In the genomic region with DNA sequence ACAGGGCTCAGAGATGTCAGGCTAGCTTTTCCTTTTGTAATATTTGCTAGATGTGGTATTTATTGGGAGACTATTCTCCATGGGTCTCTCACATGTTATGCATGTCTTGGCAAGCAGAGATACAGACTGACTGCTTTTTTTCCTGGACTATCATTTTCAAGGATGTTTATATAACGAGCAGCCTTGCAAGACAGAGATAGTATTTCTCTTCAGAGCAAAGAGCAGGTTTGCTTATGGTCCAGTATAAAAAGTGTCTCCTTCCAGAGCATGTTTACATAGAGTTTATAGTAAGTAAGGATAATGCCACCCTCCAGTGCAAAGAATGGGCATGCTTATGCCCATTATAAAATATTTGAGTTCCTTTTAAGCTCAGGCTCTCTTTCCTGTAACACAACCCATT, we compare ENCODE assay signal across 27 cellular contexts. TPM values are rescaled to one million over a fixed set of nuclear protein-coding genes. Genes with fewer than 3 reads are reported as not detected.
DNase-seq lines count a peak whose midpoint lies in the region; ATAC-seq, FAIRE-seq and TF ChIP-seq lines count a peak whose summit lies in the region.
"Had no signal": no experiment of that assay in that cellular context is flagged by ENCODE, and none has a peak within 500 bp of the region (broad histone marks: within the 10 kb centered on the region; RNA-seq: fewer than 3 reads in every experiment).

No MANE protein-coding gene starts in this region.

- H3K4me2 ChIP-seq in A549, result peak overlapping the region; percentile 38; the same call in 2 of the 3 replicates

- POLR2A ChIA-PET in A549 (lab: Yijun Ruan, JAX), result no interaction called here

- TF ChIP-seq CTCF in A549 (IDR thresholded peaks at IDR 0.05) (no peak), HFFc6 (IDR thresholded peaks at IDR 0.05) (no peak)

- H3K27me3 Mint-ChIP-seq in HFFc6 (ENCODE audit: insufficient read depth), result no peaks in the 10 kb centered on the region
- H3K27me3 Mint-ChIP-seq: activated CD4-positive, alpha-beta memory T cell treated with anti-CD3 and anti-CD28 coated beads for 36 hours; IgD-negative memory B cell had no signal

- H3K36me3 Mint-ChIP-seq in HFFc6 (ENCODE audit: low read depth), result peaks cover 34% of the 10 kb centered on the region

- no peak overlapping the region for H3K27ac ChIP-seq in A549
- H3K27ac ChIP-seq: esophagus muscularis mucosa, heart left ventricle, HL-60, SK-N-MC, tibial artery had no signal

- no peaks in the 10 kb centered on the region for H3K9me3 ChIP-seq in A549
- H3K9me3 ChIP-seq: esophagus muscularis mucosa, heart left ventricle, right lobe of liver, tibial artery had no signal

- peaks cover 85% of the 10 kb centered on the region for H3K4me1 Mint-ChIP-seq in HFFc6 (ENCODE audit: low read depth)

- peaks cover 33% of the 10 kb centered on the region for H3K4me1 ChIP-seq in A549
- H3K4me1 ChIP-seq: tibial artery had no signal

- TF ChIP-seq POLR2A in A549 (IDR thresholded peaks at IDR 0.05; ENCODE audit: low read length), result no peak

- H3K4me3 Mint-ChIP-seq in HFFc6, result no peak overlapping the region
- H3K4me3 Mint-ChIP-seq: activated CD4-positive, alpha-beta memory T cell treated with anti-CD3 and anti-CD28 coated beads for 36 hours; IgD-negative memory B cell had no signal

- ATAC-seq in A549, result no peak
- ATAC-seq in HG03469 (IDR thresholded peaks at IDR 0.05; ENCODE audit: unreplicated experiment), result no peak
- no peak for ATAC-seq in GM21515 (IDR thresholded peaks at IDR 0.05; ENCODE audit: unreplicated experiment)
- ATAC-seq: heart left ventricle had no signal

- no peak for DNase-seq in A549 (ENCODE audit: low read depth in 1 of 2, low spot score in 1 of 2)
- no peak for DNase-seq in HFFc6
- peak; percentile 20 for DNase-seq in cerebellum (ENCODE audit: low spot score)
- DNase-seq in iris pigment epithelial cell (ENCODE audit: low read depth), result peak; percentile 69
- DNase-seq in HuH-7.5 (ENCODE audit: low spot score), result no peak
- no peak for DNase-seq in kidney glomerular epithelial cell (lab: John Stamatoyannopoulos, UW)
- DNase-seq: activated CD4-positive, alpha-beta memory T cell treated with anti-CD3 and anti-CD28 coated beads for 36 hours; activated T-cell treated with anti-CD3 and anti-CD28 coated beads for 4 hours; amygdala; central memory CD4-positive, alpha-beta T cell; effector memory CD4-positive, alpha-beta T cell; GF-D8; heart left ventricle; NCI-H146; NCI-H345; occipital lobe; right lobe of liver; stimulated activated CD4-positive, alpha-beta T cell treated with anti-CD3 and anti-CD28 coated beads, Interleukin-2, amount 100 ng/mL, for 24 hours; stimulated activated naive CD4-positive, alpha-beta T cell treated with Interleukin-2 at 50 U/mL for 16 hours; tibial artery had no signal

- H3K9me3 Mint-ChIP-seq in HFFc6, result no peaks in the 10 kb centered on the region
- H3K9me3 Mint-ChIP-seq: activated CD4-positive, alpha-beta memory T cell treated with anti-CD3 and anti-CD28 coated beads for 36 hours; IgD-negative memory B cell had no signal

- H3K27ac Mint-ChIP-seq in HFFc6, result peak overlapping the region; percentile 79
- H3K27ac Mint-ChIP-seq: activated CD4-positive, alpha-beta memory T cell treated with anti-CD3 and anti-CD28 coated beads for 36 hours had no signal

- CTCF ChIA-PET in A549 (lab: Yijun Ruan, JAX), result interaction anchor here (1.2 kb wide), 2 partner anchors 144 to 200 kb away, joined by 3 read pairs; no protein-coding TSS in a partner anchor

- TF ChIP-seq EP300 in A549 (IDR thresholded peaks at IDR 0.05), result no peak

- FAIRE-seq in A549 (lab: Jason Lieb, UNC), result no peak
- FAIRE-seq: RCC 7860 had no signal

- WGBS in A549 (ENCODE audit: missing lambda C conversion rate), result 54% methylated on average over 1 of the region's 1 CpG

- H3K4me3 ChIP-seq in A549, result no peak overlapping the region
- H3K4me3 ChIP-seq: esophagus muscularis mucosa, heart left ventricle, right lobe of liver, SK-N-MC, tibial artery had no signal

- no peak for TF ChIP-seq RAD21 in A549 (conservative IDR thresholded peaks at IDR 0.05 in 1 of 2, IDR thresholded peaks at IDR 0.05 in 1 of 2)

TF ChIP-seq in A549, 52 proteins besides CTCF, POLR2A, EP300 and RAD21:
- TF ChIP-seq POLR2AphosphoS2 (conservative IDR thresholded peaks at IDR 0.05; ENCODE audit: low read length), result no peak
- TF ChIP-seq RCOR1 (IDR thresholded peaks at IDR 0.05; ENCODE audit: low read depth, low read length), result no peak
- TF ChIP-seq BHLHE40 (IDR thresholded peaks at IDR 0.05; ENCODE audit: low read depth, low read length), result no peak

RNA-seq across cellular contexts. Expression of a gene that starts 24.6 kb away (rescaled TPM):
- polyA plus RNA-seq in A549 (2011; rRNA removed) (20.0 and 26.8 TPM in 2 replicates), A549 (2017; fragmentation: RNase III; extraction: RNeasy Plus Mini Kit Qiagen cat#74134 plus additional on column Dnase treatment) (16.4 to 19.7 TPM (median 18.6 TPM) in 3 replicates)
- polyA plus RNA-seq in A549 (2012; cell fraction: cytosol; rRNA removed), result 8.2 and 8.5 TPM in 2 replicates
- 4.9 and 7.4 TPM in 2 replicates for polyA plus RNA-seq in A549 (2012; cell fraction: nucleus; rRNA removed)
- 30.5 and 31.9 TPM in 2 replicates for polyA minus RNA-seq in A549 (2011; rRNA and poly(A)+ RNA removed)
- total RNA-seq in HFFc6 (2021; fragmentation: NEBNext Ultra II Directional; extraction: Animal tissue kit (Norgen Biotek cat#: 25700)), result 10 to 100 TPM; 28.6 to 35.7 (median 29.9) TPM
- 14.4 TPM for total RNA-seq in cerebellum

RNA-seq across cellular contexts. Expression of a gene that starts 24.8 kb away (rescaled TPM):
- polyA plus RNA-seq in A549 (2011; rRNA removed) (14.0 and 17.6 TPM in 2 replicates), A549 (2017; fragmentation: RNase III; extraction: RNeasy Plus Mini Kit Qiagen cat#74134 plus additional on column Dnase treatment) (28.2 to 31.7 TPM (median 29.0 TPM) in 3 replicates)
- 2.4 and 2.7 TPM in 2 replicates for polyA plus RNA-seq in A549 (2012; cell fraction: cytosol; rRNA removed)
- polyA plus RNA-seq in A549 (2012; cell fraction: nucleus; rRNA removed), result 0.94 and 1.8 TPM in 2 replicates
- polyA minus RNA-seq in A549 (2011; rRNA and poly(A)+ RNA removed), result 3.8 and 5.8 TPM in 2 replicates
- 10 to 100 TPM; 32.0 to 39.4 (median 36.9) TPM for total RNA-seq in HFFc6 (2021; fragmentation: NEBNext Ultra II Directional; extraction: Animal tissue kit (Norgen Biotek cat#: 25700))
- 17.7 TPM for total RNA-seq in cerebellum

Comparison
In these comparisons a context has a peak if more than half of its experiments do, and no peak if none do; other contexts are left out.
1. DNase-seq: peak in cerebellum (single experiment) and iris pigment epithelial cell (single experiment); none in A549 (0 of 2), HFFc6 (single experiment), HuH-7.5 (single experiment) and kidney glomerular epithelial cell (single experiment).